8 cellular contexts compared by ENCODE assay signal in genomic region chr19:44890366-44891015, GRCh38. TPM values are rescaled to one million over a fixed set of nuclear protein-coding genes. Genes with fewer than 3 reads are reported as not detected.
A peak's percentile ranks its signal among the peaks of the same experiment; 100 is the strongest.
DNase-seq lines count a peak whose midpoint lies in the region; ATAC-seq and TF ChIP-seq lines count a peak whose summit lies in the region.

No MANE protein-coding gene starts in this region.

- H3K4me1 ChIP-seq in esophagus muscularis mucosa (peaks cover 19 to 32% (median 31%) of the 10 kb centered on the region in 4 donors), thyroid gland (peaks cover 13 to 18% of the 10 kb centered on the region in 2 donors)

- H3K27me3 Mint-ChIP-seq in activated CD8-positive, alpha-beta T cell treated with anti-CD3 and anti-CD28 coated beads, Interleukin-2, amount 10 ng/mL, durations not matched to agents 7 days and 5 days (ENCODE audit: low read depth): no peaks in the 10 kb centered on the region

- peak overlapping the region; percentile 97 for H3K27ac Mint-ChIP-seq in activated CD8-positive, alpha-beta T cell treated with anti-CD3 and anti-CD28 coated beads, Interleukin-2, amount 10 ng/mL, durations not matched to agents 7 days and 5 days

- no peak for TF ChIP-seq CTCF in GM20000 (IDR thresholded peaks at IDR 0.05; ENCODE audit: extremely low read depth, missing control alignments)
- TF ChIP-seq CTCF in esophagus muscularis mucosa (IDR thresholded peaks at IDR 0.05): no peak
- TF ChIP-seq CTCF in thyroid gland (IDR thresholded peaks at IDR 0.05): no peak

- CTCF ChIA-PET in activated CD8-positive, alpha-beta T cell treated with anti-CD3 and anti-CD28 coated beads, Interleukin-2, amount 10 ng/mL, durations not matched to agents 7 days and 5 days (lab: Charles Lee): interaction anchor here (1.0 to 1.9 kb wide), 6 partner anchors 13 to 189 kb away, joined by 3 to 7 read pairs (median 4); partner anchors contain the start of gene GEMIN7

- H3K36me3 Mint-ChIP-seq in activated CD8-positive, alpha-beta T cell treated with anti-CD3 and anti-CD28 coated beads, Interleukin-2, amount 10 ng/mL, durations not matched to agents 7 days and 5 days (ENCODE audit: low read depth): peaks cover 35% of the 10 kb centered on the region

- intact Hi-C loops in esophagus muscularis mucosa (cut with DNase I) (loop anchor here (10.0 kb wide), 1 partner anchor 184 kb away; the partner anchor contains the start of genes GEMIN7 and ZNF296), thyroid gland (cut with DNase I) (no loop called here)

- H3K9me3 ChIP-seq in esophagus muscularis mucosa (no peaks in the 10 kb centered on the region), thyroid gland (no peaks in the 10 kb centered on the region)

- peak overlapping the region; percentile 77 for H3K4me3 Mint-ChIP-seq in activated CD8-positive, alpha-beta T cell treated with anti-CD3 and anti-CD28 coated beads, Interleukin-2, amount 10 ng/mL, durations not matched to agents 7 days and 5 days

- H3K9me3 Mint-ChIP-seq in activated CD8-positive, alpha-beta T cell treated with anti-CD3 and anti-CD28 coated beads, Interleukin-2, amount 10 ng/mL, durations not matched to agents 7 days and 5 days (ENCODE audit: insufficient read depth): no peaks in the 10 kb centered on the region

- H3K27ac ChIP-seq in esophagus muscularis mucosa (replicated peaks in 1 of 4) (peak overlapping the region; percentile 90 to 94 (median 92)), thyroid gland (peak overlapping the region; percentile 59 to 91 (median 85))

- TF ChIP-seq EP300 in esophagus muscularis mucosa (IDR thresholded peaks at IDR 0.05): no peak

- H3K4me3 ChIP-seq in esophagus muscularis mucosa: peak overlapping the region; percentile 68 to 91 (median 80)
- peak overlapping the region in 1 of 3 donors; percentile 20 for H3K4me3 ChIP-seq in thyroid gland (replicated peaks in 1 of 3)

- no peaks in the 10 kb centered on the region for H3K27me3 ChIP-seq in esophagus muscularis mucosa
- H3K27me3 ChIP-seq in thyroid gland: no peaks in the 10 kb centered on the region

- DNase-seq in DMS79 treated with DMSO at 0.1 percent for 48 hours (lab: John Stamatoyannopoulos, UW): peak; percentile 100
- peak; percentile 91 for DNase-seq in GM20000 (ENCODE audit: low spot score)
- peak; percentile 100 for DNase-seq in HK-2 (ENCODE audit: unreplicated experiment)
- DNase-seq in NCI-H748 (lab: John Stamatoyannopoulos, UW; ENCODE audit: unreplicated experiment): peak; percentile 100
- DNase-seq in activated CD8-positive, alpha-beta T cell treated with anti-CD3 and anti-CD28 coated beads, Interleukin-2, amount 10 ng/mL, durations not matched to agents 7 days and 5 days: peak; percentile 100
- DNase-seq in esophagus muscularis mucosa (ENCODE audit: extremely low spot score): no peak
- peak; percentile 100 for DNase-seq in mucosa of gallbladder (ENCODE audit: low spot score)
- peak; percentile 100 for DNase-seq in thyroid gland

- TF ChIP-seq POLR2A in esophagus muscularis mucosa (IDR thresholded peaks at IDR 0.05; ENCODE audit: low read depth) (peak; percentile 6), thyroid gland (IDR thresholded peaks at IDR 0.05) (peak in 1 of 2 donors; percentile 44)

- ATAC-seq in activated CD8-positive, alpha-beta T cell treated with anti-CD3 and anti-CD28 coated beads, Interleukin-2, amount 10 ng/mL, durations not matched to agents 7 days and 5 days: peak; percentile 89

- H3K36me3 ChIP-seq in esophagus muscularis mucosa (peaks cover 25 to 66% (median 64%) of the 10 kb centered on the region in 4 donors), thyroid gland (peaks cover 29 to 39% of the 10 kb centered on the region in 2 donors)

- peaks cover 38% of the 10 kb centered on the region for H3K4me1 Mint-ChIP-seq in activated CD8-positive, alpha-beta T cell treated with anti-CD3 and anti-CD28 coated beads, Interleukin-2, amount 10 ng/mL, durations not matched to agents 7 days and 5 days (ENCODE audit: low read depth)

- 0% methylated on average over 30 of the region's 40 CpGs for WGBS in esophagus muscularis mucosa
- whole genome bisulfite sequencing in thyroid gland, 2 donors: 0% methylated on average over 22 to 38 of the region's 40 CpGs

- POLR2A ChIA-PET in activated CD8-positive, alpha-beta T cell treated with anti-CD3 and anti-CD28 coated beads, Interleukin-2, amount 10 ng/mL, durations not matched to agents 7 days and 5 days (lab: Charles Lee): interaction anchor here (1.0 to 1.4 kb wide), 4 partner anchors 9 to 148 kb away, joined by 3 to 5 read pairs (median 4); partner anchors contain the start of genes CLASRP and CLPTM1

RNA-seq across cellular contexts. Expression of gene TOMM40, which starts 0.6 kb away (rescaled TPM):
- 10 to 100 TPM; 84.5 to 88.4 TPM for total RNA-seq in activated CD8-positive, alpha-beta T cell treated with anti-CD3 and anti-CD28 coated beads, Interleukin-2, amount 10 ng/mL, durations not matched to agents 7 days and 5 days
- total RNA-seq in esophagus muscularis mucosa (10 to 100 TPM; 29.1 to 49.9 (median 41.0) TPM), mucosa of gallbladder (35.0 TPM), thyroid gland (10 to 100 TPM; 40.2 to 82.8 (median 58.3) TPM)

RNA-seq across cellular contexts. Expression of gene APOE, which starts 15.1 kb away (rescaled TPM):
- under 1 TPM; 0.68 to 0.89 TPM for total RNA-seq in activated CD8-positive, alpha-beta T cell treated with anti-CD3 and anti-CD28 coated beads, Interleukin-2, amount 10 ng/mL, durations not matched to agents 7 days and 5 days
- 10 to 100 TPM; 20.3 to 47.3 (median 37.2) TPM for total RNA-seq in esophagus muscularis mucosa
- total RNA-seq in mucosa of gallbladder: 435 TPM
- total RNA-seq in thyroid gland: 100 to 1,000 TPM; 199 to 635 (median 313) TPM

RNA-seq across cellular contexts. Expression of gene APOC1, which starts 23.9 kb away (rescaled TPM):
- total RNA-seq in activated CD8-positive, alpha-beta T cell treated with anti-CD3 and anti-CD28 coated beads, Interleukin-2, amount 10 ng/mL, durations not matched to agents 7 days and 5 days: not detected
- total RNA-seq in esophagus muscularis mucosa (1 to 10 TPM in 1 of 4 donors, not detected in 3; 2.5 TPM), mucosa of gallbladder (103 TPM), thyroid gland (100 to 1,000 TPM in 1 of 4 donors, 10 to 100 TPM in 2, 1 to 10 TPM in 1; 4.1 to 113 (median 45.6) TPM)

RNA-seq across cellular contexts. Expression of gene NECTIN2, which starts 44.4 kb away (rescaled TPM):
- total RNA-seq in activated CD8-positive, alpha-beta T cell treated with anti-CD3 and anti-CD28 coated beads, Interleukin-2, amount 10 ng/mL, durations not matched to agents 7 days and 5 days: under 1 TPM; 0.26 to 0.31 TPM
- total RNA-seq in esophagus muscularis mucosa (10 to 100 TPM; 34.5 to 72.4 (median 60.1) TPM), mucosa of gallbladder (331 TPM), thyroid gland (100 to 1,000 TPM in 3 of 4 donors, 10 to 100 TPM in 1; 88.6 to 164 (median 117) TPM)

RNA-seq across cellular contexts. Expression of gene APOC4, which starts 51.5 kb away (rescaled TPM):
- not detected for total RNA-seq in activated CD8-positive, alpha-beta T cell treated with anti-CD3 and anti-CD28 coated beads, Interleukin-2, amount 10 ng/mL, durations not matched to agents 7 days and 5 days
- total RNA-seq in esophagus muscularis mucosa: not detected
- not detected for total RNA-seq in mucosa of gallbladder
- total RNA-seq in thyroid gland: not detected

Comparison
In these comparisons a context has a peak if more than half of its experiments do, and no peak if none do; other contexts are left out.
1. RNA of gene APOE, which starts 15.1 kb away (total RNA-seq): 435 TPM in mucosa of gallbladder (single experiment), 199 to 635 TPM in thyroid gland and 20.3 to 47.3 TPM in esophagus muscularis mucosa; 0.68 to 0.89 TPM in activated CD8-positive, alpha-beta T cell treated with anti-CD3 and anti-CD28 coated beads, Interleukin-2, amount 10 ng/mL, durations not matched to agents 7 days and 5 days; every median in the first group is over 10 times any median in the second.